In the genomic region with DNA sequence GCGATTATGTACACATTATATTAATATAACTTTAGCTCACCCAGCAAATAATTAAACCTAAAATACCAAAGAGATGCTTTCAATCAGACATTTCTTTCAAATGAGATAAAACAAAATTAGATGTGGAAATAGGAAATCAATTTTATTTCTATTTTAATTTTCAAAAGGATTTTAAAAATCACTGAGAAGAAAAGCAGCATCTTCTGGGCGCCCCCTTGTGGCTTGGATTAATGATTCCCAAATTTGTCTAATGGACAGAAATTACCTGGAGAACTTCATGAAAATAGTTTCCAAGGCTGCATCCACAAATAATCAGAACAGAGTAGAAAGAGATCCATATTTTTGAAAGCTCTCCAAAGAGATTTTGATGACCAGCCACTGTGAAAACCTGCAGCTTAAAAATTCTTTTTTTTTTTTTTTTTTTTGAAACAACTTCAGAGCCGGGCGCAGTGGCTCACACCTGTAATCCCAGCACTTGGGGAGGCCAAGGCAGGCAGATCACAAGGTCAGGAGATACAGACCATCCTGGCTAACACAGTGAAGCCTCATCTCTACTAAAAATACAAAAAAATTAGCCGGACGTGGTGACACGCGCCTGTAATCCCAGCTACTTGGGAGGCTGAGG, we compare ENCODE assay signal across 1 cellular context.
TF ChIP-seq lines count a peak whose summit lies in the region.

No MANE protein-coding gene starts in this region.

TF ChIP-seq in HCT116, 20 proteins besides CTCF, POLR2A, EP300 and RAD21 (continued from another document):
- TF ChIP-seq, protein P1, sequence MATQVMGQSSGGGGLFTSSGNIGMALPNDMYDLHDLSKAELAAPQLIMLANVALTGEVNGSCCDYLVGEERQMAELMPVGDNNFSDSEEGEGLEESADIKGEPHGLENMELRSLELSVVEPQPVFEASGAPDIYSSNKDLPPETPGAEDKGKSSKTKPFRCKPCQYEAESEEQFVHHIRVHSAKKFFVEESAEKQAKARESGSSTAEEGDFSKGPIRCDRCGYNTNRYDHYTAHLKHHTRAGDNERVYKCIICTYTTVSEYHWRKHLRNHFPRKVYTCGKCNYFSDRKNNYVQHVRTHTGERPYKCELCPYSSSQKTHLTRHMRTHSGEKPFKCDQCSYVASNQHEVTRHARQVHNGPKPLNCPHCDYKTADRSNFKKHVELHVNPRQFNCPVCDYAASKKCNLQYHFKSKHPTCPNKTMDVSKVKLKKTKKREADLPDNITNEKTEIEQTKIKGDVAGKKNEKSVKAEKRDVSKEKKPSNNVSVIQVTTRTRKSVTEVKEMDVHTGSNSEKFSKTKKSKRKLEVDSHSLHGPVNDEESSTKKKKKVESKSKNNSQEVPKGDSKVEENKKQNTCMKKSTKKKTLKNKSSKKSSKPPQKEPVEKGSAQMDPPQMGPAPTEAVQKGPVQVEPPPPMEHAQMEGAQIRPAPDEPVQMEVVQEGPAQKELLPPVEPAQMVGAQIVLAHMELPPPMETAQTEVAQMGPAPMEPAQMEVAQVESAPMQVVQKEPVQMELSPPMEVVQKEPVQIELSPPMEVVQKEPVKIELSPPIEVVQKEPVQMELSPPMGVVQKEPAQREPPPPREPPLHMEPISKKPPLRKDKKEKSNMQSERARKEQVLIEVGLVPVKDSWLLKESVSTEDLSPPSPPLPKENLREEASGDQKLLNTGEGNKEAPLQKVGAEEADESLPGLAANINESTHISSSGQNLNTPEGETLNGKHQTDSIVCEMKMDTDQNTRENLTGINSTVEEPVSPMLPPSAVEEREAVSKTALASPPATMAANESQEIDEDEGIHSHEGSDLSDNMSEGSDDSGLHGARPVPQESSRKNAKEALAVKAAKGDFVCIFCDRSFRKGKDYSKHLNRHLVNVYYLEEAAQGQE (IDR thresholded peaks at IDR 0.05; ENCODE audit: low read depth): no peak
- TF ChIP-seq ZBTB33 (IDR thresholded peaks at IDR 0.05; ENCODE audit: extremely low read depth, insufficient replicate concordance, low read length) (no peak), CBX3 (IDR thresholded peaks at IDR 0.05; ENCODE audit: low read depth) (no peak), FOSL1 (IDR thresholded peaks at IDR 0.05; ENCODE audit: low read depth) (no peak), EGR1 (IDR thresholded peaks at IDR 0.05; ENCODE audit: low read depth) (no peak), SP1 (IDR thresholded peaks at IDR 0.05; ENCODE audit: low read depth) (no peak), TCF7L2 (IDR thresholded peaks at IDR 0.05; ENCODE audit: borderline replicate concordance, extremely low read depth, insufficient read depth, insufficient read length) (no peak), ATF3 (IDR thresholded peaks at IDR 0.05) (no peak), ELF1 (IDR thresholded peaks at IDR 0.05; ENCODE audit: borderline replicate concordance, low read depth) (no peak), POLR2AphosphoS5 (IDR thresholded peaks at IDR 0.05; ENCODE audit: low read depth, low read length) (no peak), SRF (IDR thresholded peaks at IDR 0.05; ENCODE audit: low read depth) (no peak), SIN3A (IDR thresholded peaks at IDR 0.05; ENCODE audit: low read depth) (no peak), YY1 (IDR thresholded peaks at IDR 0.05; ENCODE audit: extremely low read depth, insufficient replicate concordance, low read depth, low read length) (no peak), ZFX (IDR thresholded peaks at IDR 0.05) (no peak), ZNF274 (IDR thresholded peaks at IDR 0.05; ENCODE audit: low read depth, low read length) (no peak), EZH2 (IDR thresholded peaks at IDR 0.05) (no peak)
